Comparison of ENCODE assay signal across 21 cellular contexts in genomic region chr10:102582181-102582580, GRCh38.
DNase-seq lines count a peak whose midpoint lies in the region; TF ChIP-seq lines count a peak whose summit lies in the region.
"Had no signal": no experiment of that assay in that cellular context is flagged by ENCODE, and none has a peak within 500 bp of the region (broad histone marks: within the 10 kb centered on the region; RNA-seq: fewer than 3 reads in every experiment).

No MANE protein-coding gene starts in this region.

- H4K20me1 ChIP-seq in neural progenitor cell (ENCODE audit: low read depth) = peaks cover 64% of the 10 kb centered on the region

- peaks cover 50% of the 10 kb centered on the region for H3K4me1 Mint-ChIP-seq in neural progenitor cell

- peaks cover 48% of the 10 kb centered on the region for H3K79me2 ChIP-seq in neural progenitor cell (ENCODE audit: low read depth)

- DNase-seq in COLO829 (ENCODE audit: low spot score) (peak; percentile 48), adipocyte (ENCODE audit: low read depth) (no peak), epidermal melanocyte (ENCODE audit: insufficient read length, low spot score) (peak; percentile 27), neural progenitor cell (ENCODE audit: low spot score) (no peak), NCI-H1105 treated with DMSO at 0.1 percent for 48 hours (lab: John Stamatoyannopoulos, UW) (no peak), NCI-H1436 treated with DMSO at 0.1 percent for 48 hours (lab: John Stamatoyannopoulos, UW) (no peak), stomach (no peak), HAP-1 (ENCODE audit: low spot score in 2 of 2) (no peak)
- DNase-seq: DMS79, H7, HFFc6, IMR-90, MV-4-11, NCI-H187, NCI-H446 treated with DMSO at 0.1 percent for 48 hours, NCI-H526 treated with DMSO at 0.1 percent for 48 hours, OCI-M1 had no signal

- H3K4me3 Mint-ChIP-seq in neural progenitor cell = peak overlapping the region; percentile 57
- H3K4me3 Mint-ChIP-seq: CD14-positive monocyte, HFFc6 had no signal

- H3K27me3 ChIP-seq in adipocyte (replicated peaks; ENCODE audit: control insufficient read depth, insufficient read depth, low read length) = no peaks in the 10 kb centered on the region
- no peaks in the 10 kb centered on the region for H3K27me3 ChIP-seq in neural progenitor cell
- H3K27me3 ChIP-seq in stomach = no peaks in the 10 kb centered on the region
- H3K27me3 ChIP-seq in HAP-1 (ENCODE audit: low read depth) = no peaks in the 10 kb centered on the region
- H3K27me3 ChIP-seq: SJSA1 had no signal

- H3K4me1 ChIP-seq in adipocyte (ENCODE audit: control insufficient read depth, insufficient read depth, low read length) = peaks cover 18% of the 10 kb centered on the region
- peaks cover 39% of the 10 kb centered on the region for H3K4me1 ChIP-seq in neural progenitor cell
- H3K4me1 ChIP-seq in stomach = peaks cover 0 to 36% (median 25%) of the 10 kb centered on the region in 4 donors
- H3K4me1 ChIP-seq in HAP-1 = no peaks in the 10 kb centered on the region

- H3K27ac Mint-ChIP-seq in neural progenitor cell = peak overlapping the region; percentile 85
- H3K27ac Mint-ChIP-seq: HFFc6 had no signal

- no peaks in the 10 kb centered on the region for H3K9me3 ChIP-seq in adipocyte (ENCODE audit: control insufficient read depth, low read length)
- H3K9me3 ChIP-seq in neural progenitor cell (ENCODE audit: low read depth) = no peaks in the 10 kb centered on the region
- no peaks in the 10 kb centered on the region for H3K9me3 ChIP-seq in stomach
- H3K9me3 ChIP-seq in HAP-1 = no peaks in the 10 kb centered on the region
- H3K9me3 ChIP-seq: SJSA1 had no signal

- no peak overlapping the region for H2AFZ ChIP-seq in neural progenitor cell (replicated peaks)

- H3K27ac ChIP-seq in neural progenitor cell = peak overlapping the region; percentile 57
- H3K27ac ChIP-seq in stomach = peak overlapping the region in 1 of 5 donors; percentile 52
- H3K27ac ChIP-seq: KMS-11, SJSA1 had no signal

- peak overlapping the region; percentile 8 for H3K9ac ChIP-seq in adipocyte (ENCODE audit: low read length)
- H3K9ac ChIP-seq in neural progenitor cell = no peak overlapping the region
- H3K9ac ChIP-seq: KMS-11 had no signal

- H3K27me3 Mint-ChIP-seq in neural progenitor cell (ENCODE audit: insufficient read depth, low read depth) = peaks cover 3% of the 10 kb centered on the region

- peak overlapping the region; percentile 50 for H3K4me2 ChIP-seq in neural progenitor cell
- H3K4me2 ChIP-seq: KMS-11 had no signal

- in situ Hi-C loops in HAP-1 (cut with MboI; ENCODE audit: low sequenced_read_pairs) = no loop called here

- TF ChIP-seq CTCF in neural progenitor cell (IDR thresholded peaks at IDR 0.05) (no peak), stomach (IDR thresholded peaks at IDR 0.05) (no peak)

- WGBS in stomach, 5 donors = 49 to 78% (median 69%) methylated on average over 4 of the region's 4 CpGs

- peaks cover 2% of the 10 kb centered on the region for H3K36me3 Mint-ChIP-seq in neural progenitor cell

- no peaks in the 10 kb centered on the region for H3K36me3 ChIP-seq in adipocyte (ENCODE audit: control insufficient read depth, insufficient read depth, low read length, severe bottlenecking)
- H3K36me3 ChIP-seq in neural progenitor cell = no peaks in the 10 kb centered on the region
- H3K36me3 ChIP-seq in stomach = no peaks in the 10 kb centered on the region
- H3K36me3 ChIP-seq in HAP-1 (replicated peaks) = no peaks in the 10 kb centered on the region
- H3K36me3 ChIP-seq: SJSA1 had no signal

- H3K4me3 ChIP-seq in adipocyte (ENCODE audit: low read length) (no peak overlapping the region), neural progenitor cell (no peak overlapping the region), stomach (no peak overlapping the region), HAP-1 (no peak overlapping the region)
- H3K4me3 ChIP-seq: GM12878, SJSA1 had no signal

- TF ChIP-seq EP300 in stomach (IDR thresholded peaks at IDR 0.05) = no peak

- intact Hi-C loops in stomach (cut with DNase I; ENCODE audit: low total_unique reads) = loop anchor here (5.0 kb wide), 1 partner anchor 75 kb away; no protein-coding TSS in a partner anchor

- no peak for TF ChIP-seq POLR2A in stomach (IDR thresholded peaks at IDR 0.05)

- peaks cover 23% of the 10 kb centered on the region for H3F3A ChIP-seq in neural progenitor cell (ENCODE audit: low read depth)

- no peaks in the 10 kb centered on the region for H3K9me3 Mint-ChIP-seq in neural progenitor cell
- H3K9me3 Mint-ChIP-seq: HFFc6 had no signal

Comparison
In these comparisons a context has a peak if more than half of its experiments do, and no peak if none do; other contexts are left out.
1. DNase-seq: peak in COLO829 (single experiment) and epidermal melanocyte (single experiment); none in adipocyte (single experiment), neural progenitor cell (single experiment), NCI-H1105 treated with DMSO at 0.1 percent for 48 hours (single experiment), NCI-H1436 treated with DMSO at 0.1 percent for 48 hours (single experiment), stomach (single experiment) and HAP-1 (0 of 2).